Comparison of ENCODE assay signal across 1 cellular context in genomic region chr2:168097431-168097830, GRCh38.
TF ChIP-seq lines count a peak whose summit lies in the region.

No MANE protein-coding gene starts in this region.

TF ChIP-seq in WTC11, 78 proteins besides CTCF, POLR2A, EP300 and RAD21:
- TF ChIP-seq TEAD1 (CRISPR knock-in tag; IDR thresholded peaks at IDR 0.05) (no peak), IRF2 (CRISPR knock-in tag; IDR thresholded peaks at IDR 0.05; ENCODE audit: borderline replicate concordance, low read depth) (no peak), PRRX2 (CRISPR knock-in tag; IDR thresholded peaks at IDR 0.05) (no peak), ZSCAN18 (CRISPR knock-in tag; IDR thresholded peaks at IDR 0.05) (no peak), GABPB1 (CRISPR knock-in tag; IDR thresholded peaks at IDR 0.05) (no peak), FOXJ3 (CRISPR knock-in tag; IDR thresholded peaks at IDR 0.05; ENCODE audit: borderline replicate concordance) (no peak), MAX (CRISPR knock-in tag; IDR thresholded peaks at IDR 0.05) (no peak)
